Comparison of ENCODE assay signal across 16 cellular contexts in genomic region chr2:104406273-104406726, GRCh38.
DNase-seq lines count a peak whose midpoint lies in the region; ATAC-seq, FAIRE-seq and TF ChIP-seq lines count a peak whose summit lies in the region.
"Had no signal": no experiment of that assay in that cellular context is flagged by ENCODE, and none has a peak within 500 bp of the region (broad histone marks: within the 10 kb centered on the region; RNA-seq: fewer than 3 reads in every experiment).

No MANE protein-coding gene starts in this region.

- no peak for ATAC-seq in activated CD8-positive, alpha-beta T cell treated with anti-CD3 and anti-CD28 coated beads for 36 hours

- H3K4me3 ChIP-seq in epithelial cell of esophagus (ENCODE audit: low read length) (no peak overlapping the region), small intestine (ENCODE audit: low read depth in 1 of 2, low read length in 2 of 2) (no peak overlapping the region), breast epithelium (no peak overlapping the region)
- H3K4me3 ChIP-seq: ovary had no signal

- H3K27me3 ChIP-seq in small intestine (ENCODE audit: control insufficient read depth in 2 of 2, insufficient read depth in 2 of 2, low read length in 2 of 2), result no peaks in the 10 kb centered on the region
- H3K27me3 ChIP-seq in breast epithelium, result no peaks in the 10 kb centered on the region
- H3K27me3 ChIP-seq: ovary had no signal

- CTCF ChIA-PET in activated CD8-positive, alpha-beta T cell treated with anti-CD3 and anti-CD28 coated beads for 36 hours (lab: Charles Lee), result no interaction called here

- peak; percentile 49 for DNase-seq in H4 (ENCODE audit: low spot score)
- peak; percentile 11 for DNase-seq in NCI-H510A (lab: John Stamatoyannopoulos, UW)
- peak; percentile 14 for DNase-seq in epithelial cell of esophagus (ENCODE audit: low read depth)
- DNase-seq in small intestine, result peak; percentile 11
- no peak for DNase-seq in putamen (ENCODE audit: low spot score)
- DNase-seq in activated CD8-positive, alpha-beta T cell treated with anti-CD3 and anti-CD28 coated beads for 36 hours, result no peak
- no peak for DNase-seq in breast epithelium (ENCODE audit: low spot score in 2 of 2)
- no peak for DNase-seq in activated T-cell treated with anti-CD3 and anti-CD28 coated beads, Interleukin-2, amount 50 U/mL, for 48 hours
- DNase-seq: activated CD8-positive, alpha-beta memory T cell treated with anti-CD3 and anti-CD28 coated beads, Interleukin-2, amount 50 U/mL, for 4 hours; endodermal cell; GOT3; mesenchymal stem cell; NCI-H2227 treated with DMSO at 0.1 percent for 48 hours; ovary; stimulated activated CD4-positive, alpha-beta T cell treated with anti-CD3 and anti-CD28 coated beads, Interleukin-4, amount 100 ng/mL, for 24 hours had no signal

- WGBS in small intestine, 3 donors, result 37 to 59% (median 53%) methylated on average over 10 of the region's 10 CpGs

- TF ChIP-seq CTCF in epithelial cell of esophagus (IDR thresholded peaks at IDR 0.05; ENCODE audit: insufficient read depth, low read depth, low read length, missing control alignments) (no peak), breast epithelium (IDR thresholded peaks at IDR 0.05) (no peak)
- no peak for TF ChIP-seq CTCF in activated CD8-positive, alpha-beta T cell treated with anti-CD3 and anti-CD28 coated beads for 36 hours (IDR thresholded peaks at IDR 0.05)

- no peak overlapping the region for H3K27ac Mint-ChIP-seq in activated CD8-positive, alpha-beta T cell treated with anti-CD3 and anti-CD28 coated beads for 36 hours
- H3K27ac Mint-ChIP-seq: endodermal cell; stimulated activated naive CD8-positive, alpha-beta T cell treated with anti-CD3 and anti-CD28 coated beads, Interleukin-15, Interleukin-2, amounts not matched to agents 100 ng/mL and 50 ng/mL, for 24 hours had no signal

- intact Hi-C loops in activated CD8-positive, alpha-beta T cell treated with anti-CD3 and anti-CD28 coated beads for 36 hours (cut with micrococcal nuclease), result no loop called here
- intact Hi-C loops in breast epithelium (cut with DNase I; ENCODE audit: low total_unique reads), result no loop called here

- no peaks in the 10 kb centered on the region for H3K27me3 Mint-ChIP-seq in activated CD8-positive, alpha-beta T cell treated with anti-CD3 and anti-CD28 coated beads for 36 hours

- no peaks in the 10 kb centered on the region for H3K4me1 Mint-ChIP-seq in activated CD8-positive, alpha-beta T cell treated with anti-CD3 and anti-CD28 coated beads for 36 hours (ENCODE audit: low read depth)

- no peak overlapping the region for H3K27ac ChIP-seq in small intestine (ENCODE audit: low read depth in 1 of 2, low read length in 1 of 2)
- no peak overlapping the region for H3K27ac ChIP-seq in breast epithelium
- H3K27ac ChIP-seq: ovary had no signal

- POLR2A ChIA-PET in activated CD8-positive, alpha-beta T cell treated with anti-CD3 and anti-CD28 coated beads for 36 hours (lab: Charles Lee), result no interaction called here

- FAIRE-seq in small intestine (lab: Jason Lieb, UNC), result no peak

- H3K36me3 ChIP-seq in small intestine (ENCODE audit: control insufficient read depth in 2 of 2, insufficient read depth in 2 of 2, low read length in 2 of 2) (no peaks in the 10 kb centered on the region), breast epithelium (no peaks in the 10 kb centered on the region)
- H3K36me3 ChIP-seq: ovary had no signal

- no peaks in the 10 kb centered on the region for H3K36me3 Mint-ChIP-seq in activated CD8-positive, alpha-beta T cell treated with anti-CD3 and anti-CD28 coated beads for 36 hours (ENCODE audit: low read depth)

- no peaks in the 10 kb centered on the region for H3K9me3 ChIP-seq in small intestine (ENCODE audit: control insufficient read depth, low read depth)
- H3K9me3 ChIP-seq in breast epithelium, result no peaks in the 10 kb centered on the region
- H3K9me3 ChIP-seq: ovary had no signal

- no peaks in the 10 kb centered on the region for H3K4me1 ChIP-seq in small intestine (ENCODE audit: control insufficient read depth in 2 of 2, insufficient read depth in 1 of 2, low read depth in 1 of 2, low read length in 1 of 2)
- H3K4me1 ChIP-seq in breast epithelium, result no peaks in the 10 kb centered on the region

- TF ChIP-seq POLR2A in breast epithelium (IDR thresholded peaks at IDR 0.05), result no peak

- no peaks in the 10 kb centered on the region for H3K9me3 Mint-ChIP-seq in activated CD8-positive, alpha-beta T cell treated with anti-CD3 and anti-CD28 coated beads for 36 hours
- H3K9me3 Mint-ChIP-seq: endodermal cell; stimulated activated naive CD8-positive, alpha-beta T cell treated with anti-CD3 and anti-CD28 coated beads, Interleukin-15, Interleukin-2, amounts not matched to agents 100 ng/mL and 50 ng/mL, for 24 hours had no signal

- no peak overlapping the region for H3K4me3 Mint-ChIP-seq in activated CD8-positive, alpha-beta T cell treated with anti-CD3 and anti-CD28 coated beads for 36 hours
- H3K4me3 Mint-ChIP-seq: endodermal cell; stimulated activated naive CD8-positive, alpha-beta T cell treated with anti-CD3 and anti-CD28 coated beads, Interleukin-15, Interleukin-2, amounts not matched to agents 100 ng/mL and 50 ng/mL, for 24 hours had no signal

Comparison
In these comparisons a context has a peak if more than half of its experiments do, and no peak if none do; other contexts are left out.
1. DNase-seq: peak in H4 (single experiment), NCI-H510A (single experiment), epithelial cell of esophagus (single experiment) and small intestine (single experiment); none in putamen (single experiment), activated CD8-positive, alpha-beta T cell treated with anti-CD3 and anti-CD28 coated beads for 36 hours (single experiment), breast epithelium (0 of 2) and activated T-cell treated with anti-CD3 and anti-CD28 coated beads, Interleukin-2, amount 50 U/mL, for 48 hours (0 of 2).